ENCODE assay signal across 10 cellular contexts in the genomic region with DNA sequence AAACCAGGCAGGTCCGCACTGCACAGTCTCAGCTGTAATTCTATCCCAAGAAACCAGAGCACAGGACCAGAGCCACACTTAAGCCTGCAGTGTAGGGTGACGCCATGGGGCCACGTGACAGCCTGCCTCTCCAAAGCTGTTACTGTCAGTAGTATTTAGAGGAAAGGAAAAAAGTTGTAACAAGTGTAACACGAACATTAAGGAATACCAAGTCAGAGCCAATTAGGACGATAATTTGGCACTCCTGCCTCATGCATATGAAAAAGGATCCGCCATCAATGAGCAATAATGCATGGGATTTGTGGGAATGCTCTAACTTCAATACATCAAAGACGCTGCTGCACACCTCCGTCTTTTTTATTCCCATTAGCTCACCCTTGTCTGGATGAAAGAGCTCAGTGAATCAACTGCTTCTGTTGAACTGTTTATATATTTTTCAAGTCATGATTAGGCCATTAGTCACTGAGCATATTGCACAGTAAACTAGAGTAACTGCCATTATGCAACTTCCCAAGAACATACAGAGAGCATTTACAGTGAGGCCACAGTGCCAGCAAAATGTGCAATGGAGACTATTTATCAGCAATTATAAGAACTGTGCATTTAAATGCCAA.
DNase-seq lines count a peak whose midpoint lies in the region; ATAC-seq and TF ChIP-seq lines count a peak whose summit lies in the region.
"Had no signal": no experiment of that assay in that cellular context is flagged by ENCODE, and none has a peak within 500 bp of the region (broad histone marks: within the 10 kb centered on the region; RNA-seq: fewer than 3 reads in every experiment).

No MANE protein-coding gene starts in this region.

- no peaks in the 10 kb centered on the region for H3K9me3 Mint-ChIP-seq in activated naive CD8-positive, alpha-beta T cell (ENCODE audit: low read depth)
- H3K9me3 Mint-ChIP-seq in activated naive CD8-positive, alpha-beta T cell treated with anti-CD3 and anti-CD28 coated beads, Interleukin-2, amount 50 U/mL, for 24 hours = peaks cover 7% of the 10 kb centered on the region

- WGBS in gastroesophageal sphincter (ENCODE audit: low coverage in 1 of 2), 2 donors = 66 to 67% methylated on average over 4 to 8 of the region's 8 CpGs
- WGBS in upper lobe of left lung, 2 donors = 76 to 83% methylated on average over 8 of the region's 8 CpGs
- WGBS in mesendoderm (ENCODE audit: extremely low coverage, insufficient coverage, low lambda C conversion rate) = no CpG with 5 or more reads among the region's 8 CpGs

- no peaks in the 10 kb centered on the region for H3K79me1 ChIP-seq in mesendoderm (ENCODE audit: low read length)

- no peak for ATAC-seq in activated naive CD8-positive, alpha-beta T cell treated with anti-CD3 and anti-CD28 coated beads, Interleukin-2, amount 50 U/mL, for 24 hours
- ATAC-seq in SK-N-SH treated with all-trans-retinoic acid at 6 μM for 48 hours (peak; percentile 73), gastroesophageal sphincter (peak; percentile 78), upper lobe of left lung (ENCODE audit: low FRiP score in 2 of 2) (peak in 1 of 2 donors; percentile 59)

- H2BK120ac ChIP-seq in mesendoderm (ENCODE audit: low read depth, low read length) = no peak overlapping the region

- H3K4me3 Mint-ChIP-seq in activated naive CD8-positive, alpha-beta T cell = peak overlapping the region; percentile 47
- H3K4me3 Mint-ChIP-seq in activated naive CD8-positive, alpha-beta T cell treated with anti-CD3 and anti-CD28 coated beads, Interleukin-2, amount 50 U/mL, for 24 hours = no peak overlapping the region
- H3K4me3 Mint-ChIP-seq: CD4-positive, CD25-positive, alpha-beta regulatory T cell had no signal

- H3K36me3 Mint-ChIP-seq in activated naive CD8-positive, alpha-beta T cell = peaks cover 28% of the 10 kb centered on the region
- H3K36me3 Mint-ChIP-seq in activated naive CD8-positive, alpha-beta T cell treated with anti-CD3 and anti-CD28 coated beads, Interleukin-2, amount 50 U/mL, for 24 hours (ENCODE audit: low read depth) = peaks cover 15% of the 10 kb centered on the region

- H3K9me2 ChIP-seq in OCI-LY7 (ENCODE audit: insufficient read depth, low read length) = no peaks in the 10 kb centered on the region

- H4K5ac ChIP-seq in mesendoderm (ENCODE audit: low read length) = no peak overlapping the region

- TF ChIP-seq EP300 in gastroesophageal sphincter (IDR thresholded peaks at IDR 0.05) (no peak), upper lobe of left lung (IDR thresholded peaks at IDR 0.05) (no peak)

- no peak overlapping the region for H3K18ac ChIP-seq in mesendoderm (ENCODE audit: low read length)

- H3K56ac ChIP-seq in mesendoderm (ENCODE audit: low read length) = no peak overlapping the region

- intact Hi-C loops in OCI-LY7 (cut with micrococcal nuclease; ENCODE audit: unreplicated experiment) = no loop called here

- CTCF ChIA-PET in OCI-LY7 (lab: Charles Lee; ENCODE audit: unreplicated experiment) = no interaction called here

- H3K4me1 ChIP-seq in gastroesophageal sphincter (peaks cover 4 to 42% (median 10%) of the 10 kb centered on the region in 3 donors), upper lobe of left lung (peaks cover 32 to 45% (median 34%) of the 10 kb centered on the region in 4 donors), OCI-LY7 (ENCODE audit: insufficient read depth, low read length, poor library complexity, severe bottlenecking) (no peaks in the 10 kb centered on the region), mesendoderm (ENCODE audit: control insufficient read depth, low read depth, low read length) (no peaks in the 10 kb centered on the region)

- no peak overlapping the region for H2AFZ ChIP-seq in OCI-LY7 (ENCODE audit: low read length)

- H4K8ac ChIP-seq in mesendoderm (ENCODE audit: low read depth, low read length) = no peak overlapping the region

- H3K27ac ChIP-seq in gastroesophageal sphincter = no peak overlapping the region
- peak overlapping the region; percentile 26 to 77 (median 45) for H3K27ac ChIP-seq in upper lobe of left lung
- H3K27ac ChIP-seq in OCI-LY7 (ENCODE audit: low read depth, low read length, poor library complexity, severe bottlenecking) = no peak overlapping the region
- H3K27ac ChIP-seq in mesendoderm (ENCODE audit: low read depth, low read length) = no peak overlapping the region
- H3K27ac ChIP-seq: WERI-Rb-1 had no signal

- no peak overlapping the region for H3K9ac ChIP-seq in mesendoderm (ENCODE audit: low read length)

- no peak for DNase-seq in activated naive CD8-positive, alpha-beta T cell treated with anti-CD3 and anti-CD28 coated beads, Interleukin-2, amount 50 U/mL, for 24 hours
- DNase-seq in upper lobe of left lung = no peak
- no peak for DNase-seq in cerebellum (ENCODE audit: low spot score)
- DNase-seq in OCI-LY7 (ENCODE audit: low spot score) = no peak
- no peak for DNase-seq in mesendoderm
- DNase-seq: CD4-positive, CD25-positive, alpha-beta regulatory T cell; WERI-Rb-1 had no signal

- no peaks in the 10 kb centered on the region for H3K79me2 ChIP-seq in OCI-LY7 (ENCODE audit: insufficient read depth, low read depth, low read length)
- no peaks in the 10 kb centered on the region for H3K79me2 ChIP-seq in mesendoderm (ENCODE audit: control insufficient read depth, insufficient read depth, low read length)

- H3K23ac ChIP-seq in mesendoderm (ENCODE audit: low read length) = no peak overlapping the region

- no peak overlapping the region for H2BK15ac ChIP-seq in mesendoderm (replicated peaks; ENCODE audit: low read depth)

- no peak overlapping the region for H2BK5ac ChIP-seq in mesendoderm (ENCODE audit: low read length)

- BruUV-seq in OCI-LY7 (replicated peaks; lab: Mats Ljungman, UMichigan) = no TSS peak

- no peak overlapping the region for H3K4me3 ChIP-seq in gastroesophageal sphincter
- H3K4me3 ChIP-seq in upper lobe of left lung = no peak overlapping the region
- no peak overlapping the region for H3K4me3 ChIP-seq in OCI-LY7 (ENCODE audit: low read depth, low read length, poor library complexity, severe bottlenecking)
- no peak overlapping the region for H3K4me3 ChIP-seq in mesendoderm (ENCODE audit: low read length)

- POLR2A ChIA-PET in OCI-LY7 (lab: Charles Lee) = interaction anchor here (0.6 to 1.1 kb wide), 3 partner anchors 10 to 389 kb away, joined by 3 read pairs; no protein-coding TSS in a partner anchor

- H3K27me3 Mint-ChIP-seq in activated naive CD8-positive, alpha-beta T cell = no peaks in the 10 kb centered on the region
- no peaks in the 10 kb centered on the region for H3K27me3 Mint-ChIP-seq in activated naive CD8-positive, alpha-beta T cell treated with anti-CD3 and anti-CD28 coated beads, Interleukin-2, amount 50 U/mL, for 24 hours
- H3K27me3 Mint-ChIP-seq: CD4-positive, CD25-positive, alpha-beta regulatory T cell had no signal

- H3K9me3 ChIP-seq in gastroesophageal sphincter (no peaks in the 10 kb centered on the region), upper lobe of left lung (no peaks in the 10 kb centered on the region), OCI-LY7 (ENCODE audit: low read length) (no peaks in the 10 kb centered on the region)

- H3K4ac ChIP-seq in mesendoderm (ENCODE audit: low read depth, low read length) = no peak overlapping the region

- H4K20me1 ChIP-seq in OCI-LY7 (ENCODE audit: insufficient read depth, low read length) = no peaks in the 10 kb centered on the region

- peaks cover 74% of the 10 kb centered on the region for H3K4me1 Mint-ChIP-seq in activated naive CD8-positive, alpha-beta T cell (ENCODE audit: low read depth)
- peaks cover 80% of the 10 kb centered on the region for H3K4me1 Mint-ChIP-seq in activated naive CD8-positive, alpha-beta T cell treated with anti-CD3 and anti-CD28 coated beads, Interleukin-2, amount 50 U/mL, for 24 hours

- H3K27me3 ChIP-seq in gastroesophageal sphincter = no peaks in the 10 kb centered on the region
- no peaks in the 10 kb centered on the region for H3K27me3 ChIP-seq in upper lobe of left lung
- no peaks in the 10 kb centered on the region for H3K27me3 ChIP-seq in mesendoderm (ENCODE audit: insufficient read depth, low read length, poor library complexity)

- TF ChIP-seq CTCF in gastroesophageal sphincter (IDR thresholded peaks at IDR 0.05) (no peak), upper lobe of left lung (IDR thresholded peaks at IDR 0.05) (no peak), OCI-LY7 (conservative IDR thresholded peaks at IDR 0.05; ENCODE audit: low read length) (no peak)

- no peak overlapping the region for H2AK5ac ChIP-seq in mesendoderm (ENCODE audit: low read length)

- TF ChIP-seq POLR2A in gastroesophageal sphincter (IDR thresholded peaks at IDR 0.05) (no peak), upper lobe of left lung (IDR thresholded peaks at IDR 0.05) (no peak)

- peak overlapping the region; percentile 95 for H3K27ac Mint-ChIP-seq in activated naive CD8-positive, alpha-beta T cell
- no peak overlapping the region for H3K27ac Mint-ChIP-seq in activated naive CD8-positive, alpha-beta T cell treated with anti-CD3 and anti-CD28 coated beads, Interleukin-2, amount 50 U/mL, for 24 hours
- H3K27ac Mint-ChIP-seq: CD4-positive, CD25-positive, alpha-beta regulatory T cell had no signal

- no peaks in the 10 kb centered on the region for H3K36me3 ChIP-seq in gastroesophageal sphincter
- peaks cover 0 to 6% (median 0%) of the 10 kb centered on the region in 4 donors for H3K36me3 ChIP-seq in upper lobe of left lung
- no peaks in the 10 kb centered on the region for H3K36me3 ChIP-seq in OCI-LY7 (ENCODE audit: insufficient read depth, low read length)
- H3K36me3 ChIP-seq in mesendoderm (ENCODE audit: control insufficient read depth, insufficient read depth, low read length) = no peaks in the 10 kb centered on the region
- H3K36me3 ChIP-seq: WERI-Rb-1 had no signal

- H3K4me2 ChIP-seq in OCI-LY7 (ENCODE audit: low read length) = no peak overlapping the region
- H3K4me2 ChIP-seq in mesendoderm (ENCODE audit: low read length) = no peak overlapping the region

TF ChIP-seq in SK-N-SH treated with all-trans-retinoic acid at 6 μM for 48 hours, 23 proteins besides CTCF, POLR2A, EP300 and RAD21:
- no peak for TF ChIP-seq ZNF565 (CRISPR knock-in tag; conservative IDR thresholded peaks at IDR 0.05; ENCODE audit: low read depth)
- TF ChIP-seq ISL1 (CRISPR knock-in tag; IDR thresholded peaks at IDR 0.05) = peak; percentile 42; the same call in 1 of the 2 replicates

Comparison
In these comparisons a context has a peak if more than half of its experiments do, and no peak if none do; other contexts are left out.
1. H3K27ac ChIP-seq: peak in upper lobe of left lung (4 of 4); none in gastroesophageal sphincter (0 of 4), OCI-LY7 (single experiment) and mesendoderm (single experiment).